8 cellular contexts compared by ENCODE assay signal in the genomic region with DNA sequence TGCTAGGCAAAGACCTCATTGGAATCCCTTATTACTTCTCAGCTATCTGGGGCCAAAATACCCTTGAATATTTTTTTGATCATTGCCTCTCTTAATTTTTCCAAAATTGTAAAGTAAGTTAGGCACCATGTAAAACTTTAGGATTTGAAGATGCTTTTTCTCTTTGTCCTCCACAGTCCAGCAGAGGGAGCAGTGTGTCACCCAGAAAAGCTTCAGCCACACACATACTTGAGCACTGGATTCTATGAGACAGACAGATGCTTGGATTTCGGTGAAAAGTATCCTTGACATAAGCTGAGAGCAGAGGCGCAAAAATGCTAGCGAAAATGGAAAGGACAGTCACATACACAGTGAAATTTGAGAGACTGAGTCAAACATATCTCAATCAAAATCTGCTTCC.
DNase-seq lines count a peak whose midpoint lies in the region; ATAC-seq and TF ChIP-seq lines count a peak whose summit lies in the region.

No MANE protein-coding gene starts in this region.

- intact Hi-C loops in testis (cut with DNase I; ENCODE audit: low total_unique reads) (no loop called here), lower leg skin (cut with DNase I; ENCODE audit: low total_unique reads) (no loop called here)

- no peaks in the 10 kb centered on the region for H3K4me1 ChIP-seq in DOHH2 (ENCODE audit: control insufficient read depth, low read length)
- peaks cover 6% of the 10 kb centered on the region; the same call in 1 of the 2 replicates for H3K4me1 ChIP-seq in GM23338 (ENCODE audit: insufficient read depth)
- H3K4me1 ChIP-seq in iPS DF 6.9 (ENCODE audit: control insufficient read depth, insufficient read depth, low read length), result peaks cover 2% of the 10 kb centered on the region; the same call in 1 of the 2 replicates
- no peaks in the 10 kb centered on the region for H3K4me1 ChIP-seq in testis

- H3F3A ChIP-seq in DOHH2 (ENCODE audit: control insufficient read depth, insufficient read depth) (no peaks in the 10 kb centered on the region), GM23338 (replicated peaks; ENCODE audit: low read depth) (no peaks in the 10 kb centered on the region)

- H3K9me3 ChIP-seq in DOHH2 (ENCODE audit: control insufficient read depth, insufficient read depth, low read length) (no peaks in the 10 kb centered on the region), iPS DF 6.9 (ENCODE audit: control insufficient read depth, insufficient read depth, low read length) (no peaks in the 10 kb centered on the region), testis (no peaks in the 10 kb centered on the region)

- H3K36me3 ChIP-seq in DOHH2 (ENCODE audit: control insufficient read depth, low read length) (no peaks in the 10 kb centered on the region), GM23338 (ENCODE audit: insufficient read depth) (no peaks in the 10 kb centered on the region), iPS DF 6.9 (ENCODE audit: control insufficient read depth, insufficient read depth, low read length) (no peaks in the 10 kb centered on the region), testis (ENCODE audit: low read depth, missing control alignments) (no peaks in the 10 kb centered on the region)

- H3K36me3 Mint-ChIP-seq in GM23338 (ENCODE audit: low read depth), result no peaks in the 10 kb centered on the region

- H3K9me3 Mint-ChIP-seq in GM23338, result no peaks in the 10 kb centered on the region

- TF ChIP-seq CTCF in DOHH2 (IDR thresholded peaks at IDR 0.05; ENCODE audit: low read depth, low read length, poor library complexity, severe bottlenecking) (peak; percentile 80), GM23338 (conservative IDR thresholded peaks at IDR 0.05; ENCODE audit: low read depth in 2 of 2) (peak; percentile 87), testis (IDR thresholded peaks at IDR 0.05) (peak; percentile 29 to 58 (median 58)), lower leg skin (IDR thresholded peaks at IDR 0.05) (no peak)

- H2AFZ ChIP-seq in GM23338, result no peak overlapping the region

- H3K79me2 ChIP-seq in DOHH2 (ENCODE audit: control insufficient read depth, low read length) (no peaks in the 10 kb centered on the region), GM23338 (replicated peaks; ENCODE audit: insufficient read depth) (no peaks in the 10 kb centered on the region)

- no peaks in the 10 kb centered on the region for H4K20me1 ChIP-seq in DOHH2 (ENCODE audit: control insufficient read depth, insufficient read depth, low read depth, low read length)
- no peaks in the 10 kb centered on the region for H4K20me1 ChIP-seq in GM23338 (replicated peaks; ENCODE audit: insufficient read depth)

- TF ChIP-seq POLR2A in testis (IDR thresholded peaks at IDR 0.05), result no peak
- no peak for TF ChIP-seq POLR2A in lower leg skin (IDR thresholded peaks at IDR 0.05)

- no peak overlapping the region for H3K27ac ChIP-seq in DOHH2 (ENCODE audit: low read depth, low read length)
- no peak overlapping the region for H3K27ac ChIP-seq in GM23338 (ENCODE audit: low read depth)
- no peak overlapping the region for H3K27ac ChIP-seq in iPS DF 6.9 (ENCODE audit: low read length)
- no peak overlapping the region for H3K27ac ChIP-seq in testis

- H3K4me3 Mint-ChIP-seq in GM23338, result no peak overlapping the region

- no peak overlapping the region for H3K27ac Mint-ChIP-seq in GM23338

- H3K4me1 Mint-ChIP-seq in GM23338, result peaks cover 10% of the 10 kb centered on the region

- no peak overlapping the region for H3K4me3 ChIP-seq in DOHH2 (ENCODE audit: low read length)
- H3K4me3 ChIP-seq in GM23338, result no peak overlapping the region
- no peak overlapping the region for H3K4me3 ChIP-seq in iPS DF 6.9 (ENCODE audit: low read length)
- H3K4me3 ChIP-seq in testis, result no peak overlapping the region
- no peak overlapping the region for H3K4me3 ChIP-seq in lower leg skin (ENCODE audit: low read depth, poor library complexity, severe bottlenecking)

- no peaks in the 10 kb centered on the region for H3K27me3 ChIP-seq in DOHH2 (ENCODE audit: control insufficient read depth, low read length)
- H3K27me3 ChIP-seq in GM23338 (ENCODE audit: insufficient read depth), result no peaks in the 10 kb centered on the region
- no peaks in the 10 kb centered on the region for H3K27me3 ChIP-seq in iPS DF 6.9 (ENCODE audit: control insufficient read depth, insufficient read depth, low read length)
- no peaks in the 10 kb centered on the region for H3K27me3 ChIP-seq in testis

- ATAC-seq in GM23338, result peak; percentile 87
- no peak for ATAC-seq in HG03108 (IDR thresholded peaks at IDR 0.05; ENCODE audit: unreplicated experiment)

- H3K9me2 ChIP-seq in DOHH2 (replicated peaks; ENCODE audit: control insufficient read depth, low read length), result no peaks in the 10 kb centered on the region
- H3K9me2 ChIP-seq in GM23338 (ENCODE audit: insufficient read depth), result no peaks in the 10 kb centered on the region

- peak; percentile 74 for DNase-seq in GM23338 (ENCODE audit: low spot score)
- DNase-seq in NCI-H146 (lab: John Stamatoyannopoulos, UW), result peak; percentile 36
- DNase-seq in amygdala (lab: John Stamatoyannopoulos, UW), result peak in 41 of 56 donors; percentile 0 to 76 (median 14)
- DNase-seq in iPS DF 6.9 (ENCODE audit: low read depth, low spot score), result peak; percentile 33
- peak; percentile 73 for DNase-seq in testis
- no peak for DNase-seq in lower leg skin (ENCODE audit: low spot score in 2 of 2)

- no CpG with 5 or more reads among the region's 3 CpGs for WGBS in iPS DF 6.9 (ENCODE audit: insufficient coverage, insufficient read length)
- WGBS in testis, 2 donors, result 60 to 62% methylated on average over 3 of the region's 3 CpGs
- WGBS in lower leg skin, 2 donors, result 25 to 32% methylated on average over 3 of the region's 3 CpGs

- H3K4me2 ChIP-seq in DOHH2 (ENCODE audit: low read length) (no peak overlapping the region), GM23338 (no peak overlapping the region)

- H3K27me3 Mint-ChIP-seq in GM23338 (ENCODE audit: insufficient read depth, low read depth, poor library complexity), result no peaks in the 10 kb centered on the region

TF ChIP-seq in GM23338, 12 proteins besides CTCF, POLR2A, EP300 and RAD21 (continues in another document):
- TF ChIP-seq EZH2 (IDR thresholded peaks at IDR 0.05; ENCODE audit: low read depth, unreplicated experiment), result no peak
- TF ChIP-seq ZNF114 (CRISPR knock-in tag; IDR thresholded peaks at IDR 0.05), result no peak
- no peak for TF ChIP-seq CREB1 (CRISPR knock-in tag; IDR thresholded peaks at IDR 0.05; ENCODE audit: low read depth)
- TF ChIP-seq, protein P1, sequence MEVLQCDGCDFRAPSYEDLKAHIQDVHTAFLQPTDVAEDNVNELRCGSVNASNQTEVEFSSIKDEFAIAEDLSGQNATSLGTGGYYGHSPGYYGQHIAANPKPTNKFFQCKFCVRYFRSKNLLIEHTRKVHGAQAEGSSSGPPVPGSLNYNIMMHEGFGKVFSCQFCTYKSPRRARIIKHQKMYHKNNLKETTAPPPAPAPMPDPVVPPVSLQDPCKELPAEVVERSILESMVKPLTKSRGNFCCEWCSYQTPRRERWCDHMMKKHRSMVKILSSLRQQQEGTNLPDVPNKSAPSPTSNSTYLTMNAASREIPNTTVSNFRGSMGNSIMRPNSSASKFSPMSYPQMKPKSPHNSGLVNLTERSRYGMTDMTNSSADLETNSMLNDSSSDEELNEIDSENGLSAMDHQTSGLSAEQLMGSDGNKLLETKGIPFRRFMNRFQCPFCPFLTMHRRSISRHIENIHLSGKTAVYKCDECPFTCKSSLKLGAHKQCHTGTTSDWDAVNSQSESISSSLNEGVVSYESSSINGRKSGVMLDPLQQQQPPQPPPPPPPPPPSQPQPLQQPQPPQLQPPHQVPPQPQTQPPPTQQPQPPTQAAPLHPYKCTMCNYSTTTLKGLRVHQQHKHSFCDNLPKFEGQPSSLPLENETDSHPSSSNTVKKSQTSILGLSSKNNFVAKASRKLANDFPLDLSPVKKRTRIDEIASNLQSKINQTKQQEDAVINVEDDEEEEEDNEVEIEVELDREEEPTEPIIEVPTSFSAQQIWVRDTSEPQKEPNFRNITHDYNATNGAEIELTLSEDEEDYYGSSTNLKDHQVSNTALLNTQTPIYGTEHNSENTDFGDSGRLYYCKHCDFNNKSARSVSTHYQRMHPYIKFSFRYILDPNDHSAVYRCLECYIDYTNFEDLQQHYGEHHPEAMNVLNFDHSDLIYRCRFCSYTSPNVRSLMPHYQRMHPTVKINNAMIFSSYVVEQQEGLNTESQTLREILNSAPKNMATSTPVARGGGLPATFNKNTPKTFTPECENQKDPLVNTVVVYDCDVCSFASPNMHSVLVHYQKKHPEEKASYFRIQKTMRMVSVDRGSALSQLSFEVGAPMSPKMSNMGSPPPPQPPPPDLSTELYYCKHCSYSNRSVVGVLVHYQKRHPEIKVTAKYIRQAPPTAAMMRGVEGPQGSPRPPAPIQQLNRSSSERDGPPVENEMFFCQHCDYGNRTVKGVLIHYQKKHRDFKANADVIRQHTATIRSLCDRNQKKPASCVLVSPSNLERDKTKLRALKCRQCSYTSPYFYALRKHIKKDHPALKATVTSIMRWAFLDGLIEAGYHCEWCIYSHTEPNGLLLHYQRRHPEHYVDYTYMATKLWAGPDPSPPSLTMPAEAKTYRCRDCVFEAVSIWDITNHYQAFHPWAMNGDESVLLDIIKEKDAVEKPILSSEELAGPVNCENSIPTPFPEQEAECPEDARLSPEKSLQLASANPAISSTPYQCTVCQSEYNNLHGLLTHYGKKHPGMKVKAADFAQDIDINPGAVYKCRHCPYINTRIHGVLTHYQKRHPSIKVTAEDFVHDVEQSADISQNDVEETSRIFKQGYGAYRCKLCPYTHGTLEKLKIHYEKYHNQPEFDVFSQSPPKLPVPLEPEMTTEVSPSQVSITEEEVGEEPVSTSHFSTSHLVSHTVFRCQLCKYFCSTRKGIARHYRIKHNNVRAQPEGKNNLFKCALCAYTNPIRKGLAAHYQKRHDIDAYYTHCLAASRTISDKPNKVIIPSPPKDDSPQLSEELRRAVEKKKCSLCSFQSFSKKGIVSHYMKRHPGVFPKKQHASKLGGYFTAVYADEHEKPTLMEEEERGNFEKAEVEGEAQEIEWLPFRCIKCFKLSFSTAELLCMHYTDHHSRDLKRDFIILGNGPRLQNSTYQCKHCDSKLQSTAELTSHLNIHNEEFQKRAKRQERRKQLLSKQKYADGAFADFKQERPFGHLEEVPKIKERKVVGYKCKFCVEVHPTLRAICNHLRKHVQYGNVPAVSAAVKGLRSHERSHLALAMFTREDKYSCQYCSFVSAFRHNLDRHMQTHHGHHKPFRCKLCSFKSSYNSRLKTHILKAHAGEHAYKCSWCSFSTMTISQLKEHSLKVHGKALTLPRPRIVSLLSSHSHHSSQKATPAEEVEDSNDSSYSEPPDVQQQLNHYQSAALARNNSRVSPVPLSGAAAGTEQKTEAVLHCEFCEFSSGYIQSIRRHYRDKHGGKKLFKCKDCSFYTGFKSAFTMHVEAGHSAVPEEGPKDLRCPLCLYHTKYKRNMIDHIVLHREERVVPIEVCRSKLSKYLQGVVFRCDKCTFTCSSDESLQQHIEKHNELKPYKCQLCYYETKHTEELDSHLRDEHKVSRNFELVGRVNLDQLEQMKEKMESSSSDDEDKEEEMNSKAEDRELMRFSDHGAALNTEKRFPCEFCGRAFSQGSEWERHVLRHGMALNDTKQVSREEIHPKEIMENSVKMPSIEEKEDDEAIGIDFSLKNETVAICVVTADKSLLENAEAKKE (CRISPR knock-in tag; IDR thresholded peaks at IDR 0.05), result no peak
- no peak for TF ChIP-seq JUNB (IDR thresholded peaks at IDR 0.05; ENCODE audit: unreplicated experiment)
- no peak for TF ChIP-seq NANOG (IDR thresholded peaks at IDR 0.05; ENCODE audit: borderline replicate concordance)

Comparison
In these comparisons a context has a peak if more than half of its experiments do, and no peak if none do; other contexts are left out.
1. CTCF ChIP-seq: peak in DOHH2 (single experiment), GM23338 (2 of 2) and testis (3 of 3); none in lower leg skin (0 of 3).
2. DNase-seq: peak in GM23338 (single experiment), NCI-H146 (single experiment), amygdala (41 of 56), iPS DF 6.9 (single experiment) and testis (single experiment); none in lower leg skin (0 of 2).